ENCODE assay signal across 25 cellular contexts in the genomic region with DNA sequence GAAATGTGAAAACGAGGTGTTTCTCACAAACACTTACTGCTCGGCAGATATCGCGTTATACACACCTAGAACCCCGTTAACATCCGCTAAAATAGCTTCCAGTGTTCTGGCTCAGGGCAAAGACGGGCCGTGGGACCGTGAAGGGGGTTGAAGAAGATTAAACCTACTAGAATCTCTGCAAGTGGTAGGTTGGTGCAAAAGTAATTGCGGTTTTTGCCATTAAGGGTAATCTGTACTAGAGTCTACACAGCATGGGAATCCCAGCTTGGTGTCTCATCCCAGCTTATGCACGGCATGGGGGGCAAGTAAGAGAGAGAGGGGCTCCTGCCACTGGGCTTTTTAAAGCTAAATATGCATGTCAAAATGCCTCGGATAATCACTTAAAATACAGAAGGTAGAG. TPM values are rescaled to one million over a fixed set of nuclear protein-coding genes. Genes with fewer than 3 reads are reported as not detected.
DNase-seq lines count a peak whose midpoint lies in the region; ATAC-seq, FAIRE-seq and TF ChIP-seq lines count a peak whose summit lies in the region.
"Had no signal": no experiment of that assay in that cellular context is flagged by ENCODE, and none has a peak within 500 bp of the region (broad histone marks: within the 10 kb centered on the region; RNA-seq: fewer than 3 reads in every experiment).

No MANE protein-coding gene starts in this region.

- intact Hi-C loops in stomach (cut with DNase I; ENCODE audit: low total_unique reads) = no loop called here

- 0 out of 2 replicates have a peak overlapping the region, but pooled peaks have one; percentile 50 for H2BK12ac ChIP-seq in H1 (ENCODE audit: low read depth, low read length)

- H3K27ac ChIP-seq in H1 (ENCODE audit: low read depth, low read length) = no peak overlapping the region
- H3K27ac ChIP-seq in stomach = no peak overlapping the region
- H3K27ac ChIP-seq: SJCRH30 had no signal

- H2BK20ac ChIP-seq in H1 (ENCODE audit: low read length) = no peak overlapping the region

- H3K27me3 Mint-ChIP-seq in WTC11 (ENCODE audit: low read depth) = no peaks in the 10 kb centered on the region; the same call in 1 of the 2 replicates

- no peak overlapping the region for H3K4me2 ChIP-seq in H1 (ENCODE audit: insufficient read depth in 1 of 2, low read depth in 2 of 2, low read length in 2 of 2)

- FAIRE-seq in H1 (lab: Jason Lieb, UNC) = no peak
- FAIRE-seq: GM19239, H54 had no signal

- H4K5ac ChIP-seq in H1 (ENCODE audit: insufficient read length, low read depth, low read length) = no peak overlapping the region

- TF ChIP-seq POLR2A in H1 (IDR thresholded peaks at IDR 0.05; ENCODE audit: control extremely low read depth in 1 of 2, low read depth in 2 of 2, low read length in 2 of 2) (no peak), stomach (IDR thresholded peaks at IDR 0.05) (no peak)

- H3K4ac ChIP-seq in H1 (replicated peaks; ENCODE audit: insufficient read length, low read depth, low read length) = no peak overlapping the region

- H3K4me1 ChIP-seq in H1 (replicated peaks in 1 of 4; ENCODE audit: control insufficient read depth in 3 of 4, insufficient read depth in 4 of 4, low read length in 3 of 4) (peaks cover 0 to 5% (median 3%) of the 10 kb centered on the region in 4 experiments; a peak in 5 of 7 replicates), stomach (peaks cover 6 to 22% (median 17%) of the 10 kb centered on the region in 4 donors)
- H3K4me1 ChIP-seq: BE2C, SJCRH30 had no signal

- no peak overlapping the region for H4K91ac ChIP-seq in H1 (replicated peaks; ENCODE audit: insufficient read length, low read length)

- H3K14ac ChIP-seq in H1 (ENCODE audit: insufficient read length) = no peak overlapping the region

- 0 out of 2 replicates have a peak overlapping the region, but pooled peaks have one; percentile 22 for H2BK15ac ChIP-seq in H1 (ENCODE audit: low read length)

- no peak overlapping the region for H2AK5ac ChIP-seq in H1 (ENCODE audit: low read depth, low read length)

- H3K18ac ChIP-seq in H1 (ENCODE audit: extremely low read depth, low read length) = no peak overlapping the region

- H3K9me3 Mint-ChIP-seq in WTC11 = peaks cover 11% of the 10 kb centered on the region; the same call in 1 of the 2 replicates
- H3K9me3 Mint-ChIP-seq: CD14-positive monocyte had no signal

- DNase-seq in activated effector memory CD4-positive, alpha-beta T cell treated with anti-CD3 and anti-CD28 coated beads, Interleukin-2, amount 50 U/mL, for 16 hours = peak; percentile 12
- no peak for DNase-seq in activated effector memory CD4-positive, alpha-beta T cell treated with Interleukin-2 at 50 U/mL for 16 hours
- DNase-seq in WTC11 (ENCODE audit: low spot score) = peak; percentile 1
- DNase-seq in H1 (ENCODE audit: low read depth in 1 of 2, low spot score in 2 of 2) = no peak
- DNase-seq in stomach = peak; percentile 10
- no peak for DNase-seq in NCI-H2171 (lab: John Stamatoyannopoulos, UW)
- no peak for DNase-seq in T-helper 2 cell
- no peak for DNase-seq in CD1c-positive myeloid dendritic cell (ENCODE audit: extremely low spot score)
- DNase-seq: BE2C; Calu3; KG1; MG63; NCI-H1105 treated with DMSO at 0.1 percent for 48 hours; NCI-H146; NCI-H1930; NCI-H446 treated with DMSO at 0.1 percent for 48 hours; NCI-H526; NK-92 treated with Interleukin-12 subunit alpha and Interleukin-12 subunit beta, amount 100 ng/mL, for 24 hours; SJCRH30 had no signal

- no peaks in the 10 kb centered on the region for H3K23me2 ChIP-seq in H1 (ENCODE audit: low read depth, low read length)

- no peak overlapping the region for H3K23ac ChIP-seq in H1 (ENCODE audit: insufficient read length)

- no peak overlapping the region for H3K4me3 Mint-ChIP-seq in WTC11
- H3K4me3 Mint-ChIP-seq: CD14-positive monocyte had no signal

- H3K9ac ChIP-seq in H1 (replicated peaks in 1 of 4; ENCODE audit: extremely low read depth in 1 of 4, low read depth in 3 of 4, low read length in 3 of 4) = no peak overlapping the region

- TF ChIP-seq EP300 in H1 (IDR thresholded peaks at IDR 0.05; ENCODE audit: borderline replicate concordance in 1 of 2, low read depth in 2 of 2, low read length in 2 of 2) = no peak
- no peak for TF ChIP-seq EP300 in stomach (IDR thresholded peaks at IDR 0.05)

- no peak overlapping the region for H3K27ac Mint-ChIP-seq in WTC11

- CTCF ChIA-PET in WTC11 (lab: Charles Lee) = interaction anchor here (0.6 to 8.1 kb wide), 12 partner anchors 9 to 169 kb away, joined by 3 to 68 read pairs (median 7); a partner anchor contains a TSS
- CTCF ChIA-PET in H1 (lab: Charles Lee; ENCODE audit: partially characterized antibody) = interaction anchor here (0.7 to 3.5 kb wide), 23 partner anchors 9 to 235 kb away, joined by 3 to 32 read pairs (median 4); no protein-coding TSS in a partner anchor

- 93% methylated on average over 12 of the region's 12 CpGs; no CpG with 5 or more reads in 1 of the 2 experiments for WGBS in H1 (ENCODE audit: extremely low coverage in 1 of 2, insufficient coverage in 1 of 2, insufficient read length in 1 of 2, insufficient replicate concordance in 2 of 2, low coverage in 1 of 2, low lambda C conversion rate in 2 of 2, missing lambda C conversion rate in 1 of 2), 2 experiments
- 88 to 94% (median 93%) methylated on average over 12 of the region's 12 CpGs for WGBS in stomach, 5 donors

- H3K27me3 ChIP-seq in H1 (replicated peaks in 1 of 4; ENCODE audit: control insufficient read depth in 3 of 4, extremely low read depth in 1 of 4, insufficient read depth in 3 of 4, low read length in 3 of 4) (no peaks in the 10 kb centered on the region; a peak in 1 of 7 replicates), stomach (no peaks in the 10 kb centered on the region)
- H3K27me3 ChIP-seq: SJCRH30 had no signal

- H3K79me1 ChIP-seq in H1 (ENCODE audit: low read depth, low read length) = no peaks in the 10 kb centered on the region

- no peak overlapping the region for H2BK5ac ChIP-seq in H1 (ENCODE audit: low read depth, low read length)

- POLR2A ChIA-PET in WTC11 (lab: Charles Lee) (no interaction called here), H1 (lab: Charles Lee; ENCODE audit: partially characterized antibody) (no interaction called here)

- TF ChIP-seq RAD21 in H1 (IDR thresholded peaks at IDR 0.05 in 1 of 2, conservative IDR thresholded peaks at IDR 0.05 in 1 of 2; ENCODE audit: low read depth in 2 of 2, low read length in 2 of 2) = no peak

- no peak overlapping the region for H3K4me3 ChIP-seq in H1 (ENCODE audit: extremely low read depth in 1 of 4, insufficient read depth in 2 of 4, low read depth in 3 of 4, low read length in 4 of 4)
- H3K4me3 ChIP-seq in stomach = no peak overlapping the region
- H3K4me3 ChIP-seq: MG63, SJCRH30 had no signal

- no peaks in the 10 kb centered on the region for H3K79me2 ChIP-seq in H1 (ENCODE audit: control insufficient read depth in 1 of 2, insufficient read depth in 2 of 2, low read length in 2 of 2)

- ATAC-seq in WTC11 = no peak
- ATAC-seq: PC-3, Right ventricle myocardium inferior had no signal

- no peak overlapping the region for H4K8ac ChIP-seq in H1 (ENCODE audit: extremely low read depth, insufficient read depth, low read length)

- H3K36me3 ChIP-seq in H1 (ENCODE audit: control insufficient read depth in 2 of 4, insufficient read depth in 4 of 4, low read length in 3 of 4) (no peaks in the 10 kb centered on the region), stomach (peaks cover 0 to 15% (median 0%) of the 10 kb centered on the region in 4 donors)
- H3K36me3 ChIP-seq: BE2C, MG63, SJCRH30 had no signal

- TF ChIP-seq CTCF in WTC11 (IDR thresholded peaks at IDR 0.05) = no peak
- TF ChIP-seq CTCF in H1 (IDR thresholded peaks at IDR 0.05; ENCODE audit: control extremely low read depth in 1 of 3, insufficient read depth in 1 of 3, low read depth in 1 of 3, low read length in 3 of 3) = no peak
- TF ChIP-seq CTCF in stomach (IDR thresholded peaks at IDR 0.05) = no peak

- peaks cover 4% of the 10 kb centered on the region; the same call in 1 of the 2 replicates for H3K36me3 Mint-ChIP-seq in WTC11

- H2BK120ac ChIP-seq in H1 (replicated peaks; ENCODE audit: low read depth, low read length) = no peak overlapping the region

- H4K20me1 ChIP-seq in H1 (replicated peaks in 1 of 2; ENCODE audit: control insufficient read depth in 1 of 2, insufficient read depth in 2 of 2, low read length in 2 of 2) = no peaks in the 10 kb centered on the region

- H3K4me1 Mint-ChIP-seq in WTC11 = peaks cover 22% of the 10 kb centered on the region

- H3K9me3 ChIP-seq in H1 (ENCODE audit: insufficient read depth in 2 of 2, low read depth in 1 of 2, low read length in 1 of 2) = no peaks in the 10 kb centered on the region
- no peaks in the 10 kb centered on the region for H3K9me3 ChIP-seq in stomach
- H3K9me3 ChIP-seq: BE2C, SJCRH30 had no signal

- H2AFZ ChIP-seq in H1 (ENCODE audit: low read length) = no peak overlapping the region

- H3K56ac ChIP-seq in H1 (replicated peaks; ENCODE audit: insufficient read length, low read depth, low read length) = no peak overlapping the region

TF ChIP-seq in WTC11, 78 proteins besides CTCF, POLR2A, EP300 and RAD21 (continues in another document):
- TF ChIP-seq JUN (CRISPR knock-in tag; IDR thresholded peaks at IDR 0.05) = no peak

TF ChIP-seq in H1, 55 proteins besides CTCF, POLR2A, EP300 and RAD21 (continues in another document):
- TF ChIP-seq BCL11A (IDR thresholded peaks at IDR 0.05; ENCODE audit: low read depth in 2 of 2, low read length in 2 of 2) (no peak), SAP30 (IDR thresholded peaks at IDR 0.05; ENCODE audit: insufficient read depth, insufficient replicate concordance, low read length) (no peak), TAF7 (optimal IDR thresholded peaks at IDR 0.05; ENCODE audit: borderline replicate concordance, low read depth, low read length) (no peak), NRF1 (IDR thresholded peaks at IDR 0.05; ENCODE audit: low read depth, low read length) (no peak), SIX5 (IDR thresholded peaks at IDR 0.05; ENCODE audit: low read depth, low read length) (no peak)
- TF ChIP-seq, protein P1, sequence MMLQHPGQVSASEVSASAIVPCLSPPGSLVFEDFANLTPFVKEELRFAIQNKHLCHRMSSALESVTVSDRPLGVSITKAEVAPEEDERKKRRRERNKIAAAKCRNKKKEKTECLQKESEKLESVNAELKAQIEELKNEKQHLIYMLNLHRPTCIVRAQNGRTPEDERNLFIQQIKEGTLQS (IDR thresholded peaks at IDR 0.05; ENCODE audit: insufficient read depth, low read depth, low read length) = no peak

RNA-seq across cellular contexts. Expression of a gene that starts 43.9 kb away (rescaled TPM):
- total RNA-seq in WTC11 (2021) (9.3 to 12.7 TPM (median 12.2 TPM) in 3 replicates), stomach (10 to 100 TPM in 2 of 5 donors, 1 to 10 TPM in 1, under 1 TPM in 2; 0.58 to 44.6 (median 5.0) TPM)
- total RNA-seq in H1 (2021; fragmentation: NEBNext Ultra II Directional; extraction: Animal tissue kit (Norgen Biotek cat#: 25700)) = 8.1 and 9.3 TPM in 2 replicates
- polyA plus RNA-seq in H1 (2011; rRNA removed) (7.8 and 10.2 TPM in 2 replicates), stomach (10 to 100 TPM in 1 of 3 donors, 1 to 10 TPM in 2; 4.0 to 11.3 (median 4.3) TPM)
- polyA plus RNA-seq in H1 (2011; cell fraction: cytosol; rRNA removed) = 4.0 TPM
- 10.3 TPM for polyA plus RNA-seq in H1 (2011; cell fraction: nucleus; rRNA removed)
- 6.5 to 7.4 TPM (median 7.2 TPM) in 4 replicates for polyA plus RNA-seq in H1 (2012, experiment 1 of 2)
- polyA plus RNA-seq in H1 (2012, experiment 2 of 2) = 5.5 TPM
- 9.8 TPM for polyA plus RNA-seq in H1 (2013, experiment 1 of 2)
- polyA plus RNA-seq in H1 (2013, experiment 2 of 2) = 9.8 TPM
- polyA minus RNA-seq in H1 (2011; rRNA and poly(A)+ RNA removed) = 16.1 and 21.8 TPM in 2 replicates
- polyA minus RNA-seq in H1 (2011; cell fraction: cytosol; rRNA and poly(A)+ RNA removed) = 5.1 TPM
- 12.5 TPM for polyA minus RNA-seq in H1 (2011; cell fraction: nucleus; rRNA and poly(A)+ RNA removed)
- total RNA-seq: A673, Calu3, PC-3, SJCRH30 had no signal

Comparison
In these comparisons a context has a peak if more than half of its experiments do, and no peak if none do; other contexts are left out.
1. DNase-seq: peak in activated effector memory CD4-positive, alpha-beta T cell treated with anti-CD3 and anti-CD28 coated beads, Interleukin-2, amount 50 U/mL, for 16 hours (single experiment), WTC11 (single experiment) and stomach (single experiment); none in activated effector memory CD4-positive, alpha-beta T cell treated with Interleukin-2 at 50 U/mL for 16 hours (single experiment), H1 (0 of 2), NCI-H2171 (single experiment), T-helper 2 cell (0 of 5) and CD1c-positive myeloid dendritic cell (single experiment).